8 cellular contexts compared by ENCODE assay signal in genomic region chr19:40802300-40803169, GRCh38. TPM values are rescaled to one million over a fixed set of nuclear protein-coding genes. Genes with fewer than 3 reads are reported as not detected.
DNase-seq lines count a peak whose midpoint lies in the region; ATAC-seq and TF ChIP-seq lines count a peak whose summit lies in the region.
"Had no signal": no experiment of that assay in that cellular context is flagged by ENCODE, and none has a peak within 500 bp of the region (broad histone marks: within the 10 kb centered on the region; RNA-seq: fewer than 3 reads in every experiment).

No MANE protein-coding gene starts in this region.

- TF ChIP-seq CTCF in omental fat pad (IDR thresholded peaks at IDR 0.05): no peak

- no peaks in the 10 kb centered on the region for H3K9me3 Mint-ChIP-seq in activated naive CD8-positive, alpha-beta T cell (ENCODE audit: low read depth)

- peak overlapping the region; percentile 94 for H3K4me3 Mint-ChIP-seq in activated naive CD8-positive, alpha-beta T cell

- DNase-seq in omental fat pad (ENCODE audit: low spot score): no peak
- no peak for DNase-seq in NCI-H1092 treated with DMSO at 0.1 percent for 48 hours (lab: John Stamatoyannopoulos, UW)
- no peak for DNase-seq in AG20443 (ENCODE audit: low spot score)

- H3K27ac ChIP-seq in KOPT-K1 (ENCODE audit: low read depth, low read length, poor library complexity, severe bottlenecking) (peak overlapping the region; percentile 30), stomach smooth muscle (ENCODE audit: low read length) (peak overlapping the region; percentile 75)
- H3K27ac ChIP-seq: SJSA1 had no signal

- H3K4me3 ChIP-seq in iPS-15b (ENCODE audit: low read depth, low read length) (peak overlapping the region; percentile 18), stomach smooth muscle (ENCODE audit: low read length in 2 of 2) (peak overlapping the region; percentile 47 to 85)
- H3K4me3 ChIP-seq: SJSA1 had no signal

- H3K9ac ChIP-seq in iPS-15b (ENCODE audit: low read depth, low read length) (no peak overlapping the region), stomach smooth muscle (ENCODE audit: low read length in 2 of 2) (peak overlapping the region; percentile 46 to 51)

- peaks cover 82% of the 10 kb centered on the region for H3K4me1 Mint-ChIP-seq in activated naive CD8-positive, alpha-beta T cell (ENCODE audit: low read depth)

- H3K27me3 Mint-ChIP-seq in activated naive CD8-positive, alpha-beta T cell: no peaks in the 10 kb centered on the region

- peaks cover 7% of the 10 kb centered on the region for H3K36me3 Mint-ChIP-seq in activated naive CD8-positive, alpha-beta T cell

- H3K36me3 ChIP-seq in KOPT-K1 (ENCODE audit: insufficient read depth, low read length): peaks cover 69% of the 10 kb centered on the region
- peaks cover 49% of the 10 kb centered on the region for H3K36me3 ChIP-seq in iPS-15b (ENCODE audit: control insufficient read depth, insufficient read depth, low read length)
- peaks cover under 1 to 17% of the 10 kb centered on the region in 2 donors for H3K36me3 ChIP-seq in stomach smooth muscle (ENCODE audit: control insufficient read depth in 2 of 2, insufficient read depth in 2 of 2, low read length in 2 of 2)

- H3K27me3 ChIP-seq in iPS-15b (ENCODE audit: control insufficient read depth, insufficient read depth, low read length) (no peaks in the 10 kb centered on the region), stomach smooth muscle (ENCODE audit: control insufficient read depth in 1 of 2, insufficient read depth in 2 of 2, low read length in 2 of 2) (no peaks in the 10 kb centered on the region)
- H3K27me3 ChIP-seq: SJSA1 had no signal

- H3K9me3 ChIP-seq in KOPT-K1 (ENCODE audit: insufficient read depth, low read length, poor library complexity, severe bottlenecking) (no peaks in the 10 kb centered on the region), iPS-15b (ENCODE audit: control insufficient read depth, insufficient read depth, low read length) (no peaks in the 10 kb centered on the region), stomach smooth muscle (ENCODE audit: control insufficient read depth in 2 of 2, low read length in 2 of 2) (no peaks in the 10 kb centered on the region)
- H3K9me3 ChIP-seq: SJSA1 had no signal

- H3K4me1 ChIP-seq in iPS-15b (ENCODE audit: control insufficient read depth, insufficient read depth, low read length): peaks cover 34% of the 10 kb centered on the region
- H3K4me1 ChIP-seq in stomach smooth muscle (ENCODE audit: control insufficient read depth, insufficient read depth, low read length): peaks cover 82% of the 10 kb centered on the region

- H3K27ac Mint-ChIP-seq in activated naive CD8-positive, alpha-beta T cell: peak overlapping the region; percentile 96

- ATAC-seq in omental fat pad (ENCODE audit: low FRiP score): no peak

RNA-seq across cellular contexts. Expression of gene EGLN2, which starts 3.5 kb away (rescaled TPM):
- total RNA-seq in omental fat pad: 100 to 1,000 TPM in 2 of 4 donors, 10 to 100 TPM in 2; 91.6 to 107 (median 101) TPM

RNA-seq across cellular contexts. Expression of gene RAB4B, which starts 24.5 kb away (rescaled TPM):
- total RNA-seq in omental fat pad: 10 to 100 TPM; 20.0 to 37.0 (median 21.7) TPM

RNA-seq across cellular contexts. Expression of gene MIA, which starts 27.2 kb away (rescaled TPM):
- total RNA-seq in omental fat pad: not detected
- total RNA-seq: SJSA1 had no signal

RNA-seq across cellular contexts. Expression of gene CYP2A6, which starts 47.7 kb away (rescaled TPM):
- total RNA-seq in omental fat pad: under 1 TPM in 1 of 4 donors, not detected in 3; 0.36 TPM
- total RNA-seq: SJSA1 had no signal

RNA-seq across cellular contexts. Expression of gene SNRPA, which starts 51.5 kb away (rescaled TPM):
- 10 to 100 TPM; 34.8 to 46.8 (median 41.0) TPM for total RNA-seq in omental fat pad
